In the genomic region with DNA sequence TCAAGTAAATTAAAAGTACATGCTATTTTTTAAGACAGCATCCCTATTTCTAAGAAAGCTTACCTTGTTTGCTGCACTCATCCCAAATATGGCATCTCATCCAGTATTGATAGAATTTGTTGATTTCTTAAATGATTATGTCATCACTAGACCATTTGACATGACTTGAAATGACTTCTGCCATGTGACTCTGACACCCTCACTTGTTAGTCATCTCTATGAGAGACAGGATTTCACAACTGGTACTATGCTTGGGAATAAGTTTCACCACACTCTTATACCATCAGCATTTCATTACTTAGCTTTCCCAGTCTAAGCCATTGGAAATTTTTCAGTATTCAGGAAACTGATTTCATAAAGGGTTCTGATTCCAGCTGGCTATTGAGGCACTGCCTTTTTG, we compare ENCODE assay signal across 1 cellular context.
TF ChIP-seq lines count a peak whose summit lies in the region.

No MANE protein-coding gene starts in this region.

TF ChIP-seq in K562, 482 proteins besides CTCF, POLR2A, EP300 and RAD21:
- TF ChIP-seq, protein P1, sequence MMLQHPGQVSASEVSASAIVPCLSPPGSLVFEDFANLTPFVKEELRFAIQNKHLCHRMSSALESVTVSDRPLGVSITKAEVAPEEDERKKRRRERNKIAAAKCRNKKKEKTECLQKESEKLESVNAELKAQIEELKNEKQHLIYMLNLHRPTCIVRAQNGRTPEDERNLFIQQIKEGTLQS (IDR thresholded peaks at IDR 0.05), result peak; percentile 46
- TF ChIP-seq, protein P1 (CRISPR knock-in tag; conservative IDR thresholded peaks at IDR 0.05), result no peak
- TF ChIP-seq, protein P2, sequence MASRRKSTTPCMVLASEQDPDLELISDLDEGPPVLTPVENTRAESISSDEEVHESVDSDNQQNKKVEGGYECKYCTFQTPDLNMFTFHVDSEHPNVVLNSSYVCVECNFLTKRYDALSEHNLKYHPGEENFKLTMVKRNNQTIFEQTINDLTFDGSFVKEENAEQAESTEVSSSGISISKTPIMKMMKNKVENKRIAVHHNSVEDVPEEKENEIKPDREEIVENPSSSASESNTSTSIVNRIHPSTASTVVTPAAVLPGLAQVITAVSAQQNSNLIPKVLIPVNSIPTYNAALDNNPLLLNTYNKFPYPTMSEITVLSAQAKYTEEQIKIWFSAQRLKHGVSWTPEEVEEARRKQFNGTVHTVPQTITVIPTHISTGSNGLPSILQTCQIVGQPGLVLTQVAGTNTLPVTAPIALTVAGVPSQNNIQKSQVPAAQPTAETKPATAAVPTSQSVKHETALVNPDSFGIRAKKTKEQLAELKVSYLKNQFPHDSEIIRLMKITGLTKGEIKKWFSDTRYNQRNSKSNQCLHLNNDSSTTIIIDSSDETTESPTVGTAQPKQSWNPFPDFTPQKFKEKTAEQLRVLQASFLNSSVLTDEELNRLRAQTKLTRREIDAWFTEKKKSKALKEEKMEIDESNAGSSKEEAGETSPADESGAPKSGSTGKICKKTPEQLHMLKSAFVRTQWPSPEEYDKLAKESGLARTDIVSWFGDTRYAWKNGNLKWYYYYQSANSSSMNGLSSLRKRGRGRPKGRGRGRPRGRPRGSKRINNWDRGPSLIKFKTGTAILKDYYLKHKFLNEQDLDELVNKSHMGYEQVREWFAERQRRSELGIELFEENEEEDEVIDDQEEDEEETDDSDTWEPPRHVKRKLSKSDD (conservative IDR thresholded peaks at IDR 0.05; ENCODE audit: low read length), result no peak
- TF ChIP-seq CEBPB (tag; IDR thresholded peaks at IDR 0.05) (0 out of 2 replicates have a peak, but pooled peaks have one; percentile 16), CEBPG (CRISPR knock-in tag; IDR thresholded peaks at IDR 0.05) (no peak), CEBPG (tag; conservative IDR thresholded peaks at IDR 0.05 in 1 of 2, IDR thresholded peaks at IDR 0.05 in 1 of 2) (peak in 1 of 2 experiments; percentile 68; a peak in 2 of 4 replicates), FOSL1 (tag; conservative IDR thresholded peaks at IDR 0.05) (peak; percentile 49; the same call in 1 of the 2 replicates)
